Comparison of ENCODE assay signal across 8 cellular contexts in genomic region chr19:18322759-18323460, GRCh38. TPM values are rescaled to one million over a fixed set of nuclear protein-coding genes. Genes with fewer than 3 reads are reported as not detected.
DNase-seq lines count a peak whose midpoint lies in the region; ATAC-seq, FAIRE-seq and TF ChIP-seq lines count a peak whose summit lies in the region.

TSS of gene LSM4 (minus strand) at chr19:18323076. CDS start at chr19:18323020, 56 bp downstream.

- FAIRE-seq in GM19239 (lab: Jason Lieb, UNC) = peak; percentile 97

- H3K27ac Mint-ChIP-seq in activated CD4-positive, alpha-beta T cell treated with anti-CD3 and anti-CD28 coated beads for 36 hours = peak within 1 kb of the TSS; percentile 98

- H3K9ac ChIP-seq in BLaER1 = peak within 1 kb of the TSS; percentile 85

- intact Hi-C loops in activated CD4-positive, alpha-beta T cell treated with anti-CD3 and anti-CD28 coated beads for 36 hours (cut with DNase I, micrococcal nuclease) = loop anchor here (1.0 to 2.0 kb wide), 11 partner anchors 19 to 314 kb away; partner anchors contain the start of genes KLHL26 (in 1 of the 2), MAST3 (in 1 of the 2), MPV17L2 (in 1 of the 2) and RAB3A (in 1 of the 2)

- H3K27ac ChIP-seq in BLaER1 = peak within 1 kb of the TSS; percentile 92

- peak within 1 kb of the TSS; percentile 94 for H3K4me3 ChIP-seq in BLaER1
- H3K4me3 ChIP-seq in choroid plexus epithelial cell (ENCODE audit: low read depth, low read length) = peak within 1 kb of the TSS; percentile 82

- H3K36me3 Mint-ChIP-seq in activated CD4-positive, alpha-beta T cell treated with anti-CD3 and anti-CD28 coated beads for 36 hours (ENCODE audit: low read depth) = peaks cover 34% of the 10 kb centered on the region

- no peaks in the 10 kb centered on the region for H3K27me3 ChIP-seq in BLaER1

- DNase-seq in GM19239 (ENCODE audit: insufficient read length, low spot score) (peak; percentile 94), NCI-H524 (lab: John Stamatoyannopoulos, UW) (peak; percentile 98 to 99), choroid plexus epithelial cell (ENCODE audit: low read depth) (peak; percentile 98), kidney glomerular epithelial cell (lab: John Stamatoyannopoulos, UW) (peak; percentile 97)
- DNase-seq in activated CD4-positive, alpha-beta T cell treated with anti-CD3 and anti-CD28 coated beads for 36 hours = peak; percentile 100
- peak; percentile 99 for DNase-seq in stimulated activated CD4-positive, alpha-beta T cell treated with anti-CD3 and anti-CD28 coated beads, Interleukin-1b, Interleukin-23, amount 100 ng/mL, for 1 hour (ENCODE audit: low read depth in 2 of 2)

- TF ChIP-seq CTCF in choroid plexus epithelial cell (conservative IDR thresholded peaks at IDR 0.05; ENCODE audit: low read depth, low read length) = peak; percentile 53

- no peaks in the 10 kb centered on the region for H3K27me3 Mint-ChIP-seq in activated CD4-positive, alpha-beta T cell treated with anti-CD3 and anti-CD28 coated beads for 36 hours

- peaks cover 54% of the 10 kb centered on the region for H3K4me1 Mint-ChIP-seq in activated CD4-positive, alpha-beta T cell treated with anti-CD3 and anti-CD28 coated beads for 36 hours

- no peaks in the 10 kb centered on the region for H3K9me3 ChIP-seq in BLaER1

- POLR2A ChIA-PET in activated CD4-positive, alpha-beta T cell treated with anti-CD3 and anti-CD28 coated beads for 36 hours (lab: Charles Lee) = interaction anchor here (0.6 to 3.8 kb wide), 7 partner anchors 18 to 418 kb away, joined by 3 to 209 read pairs (median 8); partner anchors contain the start of genes IQCN, JUND and MPV17L2

- H3K36me3 ChIP-seq in BLaER1 = peaks cover 15% of the 10 kb centered on the region; the same call in 1 of the 2 replicates

- peak; percentile 76 for ATAC-seq in HG03457 (IDR thresholded peaks at IDR 0.05; ENCODE audit: unreplicated experiment)
- ATAC-seq in activated CD4-positive, alpha-beta T cell treated with anti-CD3 and anti-CD28 coated beads for 36 hours = peak; percentile 94

- H4K20me1 ChIP-seq in BLaER1 = no peaks in the 10 kb centered on the region

- CTCF ChIA-PET in activated CD4-positive, alpha-beta T cell treated with anti-CD3 and anti-CD28 coated beads for 36 hours (lab: Charles Lee) = interaction anchor here (0.5 to 8.8 kb wide), 13 partner anchors 16 to 130 kb away, joined by 3 to 183 read pairs (median 5); partner anchors contain the start of genes IQCN, JUND and MPV17L2

- H3K9me3 Mint-ChIP-seq in activated CD4-positive, alpha-beta T cell treated with anti-CD3 and anti-CD28 coated beads for 36 hours (ENCODE audit: low read depth) = no peaks in the 10 kb centered on the region

- H3K4me3 Mint-ChIP-seq in activated CD4-positive, alpha-beta T cell treated with anti-CD3 and anti-CD28 coated beads for 36 hours = peak within 1 kb of the TSS; percentile 90

- peaks cover 58% of the 10 kb centered on the region for H3K4me1 ChIP-seq in BLaER1

- peak within 1 kb of the TSS; percentile 93 for H3K4me2 ChIP-seq in BLaER1

RNA-seq across cellular contexts. Expression of gene LSM4, which starts in this region (rescaled TPM):
- total RNA-seq in activated CD4-positive, alpha-beta T cell treated with anti-CD3 and anti-CD28 coated beads for 36 hours = 100 to 1,000 TPM; 269 to 370 TPM

Comparison
In these comparisons a context has a peak if more than half of its experiments do, and no peak if none do; other contexts are left out.
1. Peak in every context shown above with its lines: DNase-seq, ATAC-seq, H3K4me3 ChIP-seq and H3K27ac ChIP-seq.